Comparison of ENCODE assay signal across 8 cellular contexts in genomic region chrX:71532078-71532752, GRCh38. TPM values are rescaled to one million over a fixed set of nuclear protein-coding genes. Genes with fewer than 3 reads are reported as not detected.
DNase-seq lines count a peak whose midpoint lies in the region; FAIRE-seq and TF ChIP-seq lines count a peak whose summit lies in the region.

No MANE protein-coding gene starts in this region.

- H3K4ac ChIP-seq in H9 (ENCODE audit: low read depth, low read length) (no peak overlapping the region), H1 (replicated peaks; ENCODE audit: insufficient read length, low read depth, low read length) (no peak overlapping the region)

- CTCF ChIA-PET in H1 (lab: Charles Lee; ENCODE audit: partially characterized antibody), result no interaction called here

- H2AK5ac ChIP-seq in H9 (ENCODE audit: insufficient read length, low read length) (no peak overlapping the region), H1 (ENCODE audit: low read depth, low read length) (no peak overlapping the region)

- H3K18ac ChIP-seq in H9 (ENCODE audit: insufficient read length, low read depth, low read length), result no peak overlapping the region
- no peak overlapping the region for H3K18ac ChIP-seq in H1 (ENCODE audit: extremely low read depth, low read length)

- H3K23ac ChIP-seq in H9 (ENCODE audit: insufficient read length, low read depth, low read length) (no peak overlapping the region), H1 (ENCODE audit: insufficient read length) (no peak overlapping the region)

- peaks cover 76 to 80% of the 10 kb centered on the region in 2 experiments for H3K9me3 Mint-ChIP-seq in H9

- intact Hi-C loops in thyroid gland (cut with DNase I), result no loop called here

- no peak overlapping the region for H2BK20ac ChIP-seq in H9 (ENCODE audit: low read depth, low read length, poor library complexity, severe bottlenecking)
- no peak overlapping the region for H2BK20ac ChIP-seq in H1 (ENCODE audit: low read length)

- no peak for TF ChIP-seq POLR2A in H1 (IDR thresholded peaks at IDR 0.05; ENCODE audit: control extremely low read depth in 1 of 2, low read depth in 2 of 2, low read length in 2 of 2)
- no peak for TF ChIP-seq POLR2A in thyroid gland (IDR thresholded peaks at IDR 0.05)

- DNase-seq in DMS53 (lab: John Stamatoyannopoulos, UW) (peak; percentile 62), H9 (no peak), NCI-H2107 (lab: John Stamatoyannopoulos, UW) (peak; percentile 6), H1 (ENCODE audit: low read depth in 1 of 2, low spot score in 2 of 2) (no peak), thyroid gland (peak in 1 of 2 donors; percentile 4), NCI-H1092 treated with DMSO at 0.1 percent for 48 hours (lab: John Stamatoyannopoulos, UW) (no peak)
- peak; percentile 51 to 56 for DNase-seq in activated CD4-positive, alpha-beta T cell treated with anti-CD3 and anti-CD28 coated beads, Interleukin-2, amount 50 U/mL, for 4 hours

- H3K27ac ChIP-seq in H9 (ENCODE audit: insufficient read length, low read depth, low read length) (no peak overlapping the region), H1 (ENCODE audit: low read depth, low read length) (no peak overlapping the region), muscle layer of duodenum (ENCODE audit: low read length) (peak overlapping the region; percentile 98), thyroid gland (peak overlapping the region; percentile 68 to 82 (median 71))

- no peak for TF ChIP-seq EP300 in H1 (IDR thresholded peaks at IDR 0.05; ENCODE audit: borderline replicate concordance in 1 of 2, low read depth in 2 of 2, low read length in 2 of 2)

- H3K4me1 ChIP-seq in H9 (ENCODE audit: insufficient read depth, low read length) (no peaks in the 10 kb centered on the region; the same call in 1 of the 2 replicates), H1 (replicated peaks in 1 of 4; ENCODE audit: control insufficient read depth in 3 of 4, insufficient read depth in 4 of 4, low read length in 3 of 4) (peaks cover 0 to 4% (median 2%) of the 10 kb centered on the region in 4 experiments; a peak in 3 of 7 replicates), muscle layer of duodenum (ENCODE audit: control insufficient read depth in 1 of 2, insufficient read depth in 2 of 2, low read length in 2 of 2) (peaks cover 0 to 4% of the 10 kb centered on the region in 2 donors), thyroid gland (no peaks in the 10 kb centered on the region)

- H3K4me2 ChIP-seq in H9 (ENCODE audit: insufficient read depth, insufficient read length, low read length) (peak overlapping the region; percentile 65), H1 (ENCODE audit: insufficient read depth in 1 of 2, low read depth in 2 of 2, low read length in 2 of 2) (peak overlapping the region; percentile 82 to 94)

- no CpG with 5 or more reads among the region's 25 CpGs for WGBS in H9 (ENCODE audit: extremely low coverage, insufficient read length, low lambda C conversion rate)
- 17% methylated on average over 24 of the region's 25 CpGs; no CpG with 5 or more reads in 1 of the 2 experiments for WGBS in H1 (ENCODE audit: extremely low coverage in 1 of 2, insufficient coverage in 1 of 2, insufficient read length in 1 of 2, insufficient replicate concordance in 2 of 2, low coverage in 1 of 2, low lambda C conversion rate in 2 of 2, missing lambda C conversion rate in 1 of 2), 2 experiments
- 6 to 9% methylated on average over 19 to 25 of the region's 25 CpGs for WGBS in thyroid gland, 2 donors

- H3K9me3 ChIP-seq in H9 (ENCODE audit: control insufficient read depth, low read depth, low read length), result peaks cover 36% of the 10 kb centered on the region
- no peaks in the 10 kb centered on the region for H3K9me3 ChIP-seq in H1 (ENCODE audit: insufficient read depth in 2 of 2, low read depth in 1 of 2, low read length in 1 of 2)
- H3K9me3 ChIP-seq in muscle layer of duodenum (ENCODE audit: control insufficient read depth in 1 of 2, low read length in 2 of 2), result no peaks in the 10 kb centered on the region
- H3K9me3 ChIP-seq in thyroid gland, result no peaks in the 10 kb centered on the region

- peaks cover 29% of the 10 kb centered on the region; the same call in 1 of the 2 replicates for H3K79me2 ChIP-seq in H9 (ENCODE audit: insufficient read depth, low read length)
- H3K79me2 ChIP-seq in H1 (ENCODE audit: control insufficient read depth in 1 of 2, insufficient read depth in 2 of 2, low read length in 2 of 2), result peaks cover 30 to 44% of the 10 kb centered on the region in 2 experiments

- peak overlapping the region in 2 of 3 experiments; percentile 70; a peak in 3 of 7 replicates for H3K27ac Mint-ChIP-seq in H9

- H3K56ac ChIP-seq in H9 (ENCODE audit: insufficient read length, low read depth, low read length) (no peak overlapping the region), H1 (replicated peaks; ENCODE audit: insufficient read length, low read depth, low read length) (no peak overlapping the region)

- peaks cover 0 to 3% (median 0%) of the 10 kb centered on the region in 4 experiments; a peak in 1 of 8 replicates for H3K36me3 ChIP-seq in H1 (ENCODE audit: control insufficient read depth in 2 of 4, insufficient read depth in 4 of 4, low read length in 3 of 4)
- no peaks in the 10 kb centered on the region for H3K36me3 ChIP-seq in muscle layer of duodenum (ENCODE audit: control insufficient read depth in 1 of 2, insufficient read depth in 2 of 2, low read length in 2 of 2)
- H3K36me3 ChIP-seq in thyroid gland, result no peaks in the 10 kb centered on the region

- H2BK120ac ChIP-seq in H9 (ENCODE audit: low read depth, low read length, poor library complexity, severe bottlenecking), result no peak overlapping the region
- H2BK120ac ChIP-seq in H1 (replicated peaks; ENCODE audit: low read depth, low read length), result no peak overlapping the region

- TF ChIP-seq RAD21 in H1 (IDR thresholded peaks at IDR 0.05 in 1 of 2, conservative IDR thresholded peaks at IDR 0.05 in 1 of 2; ENCODE audit: low read depth in 2 of 2, low read length in 2 of 2), result no peak

- H3K4me1 Mint-ChIP-seq in H9, result peaks cover 10 to 20% of the 10 kb centered on the region in 2 experiments

- H3K4me3 ChIP-seq in H1 (ENCODE audit: extremely low read depth in 1 of 4, insufficient read depth in 2 of 4, low read depth in 3 of 4, low read length in 4 of 4) (peak overlapping the region; percentile 65 to 99 (median 95); a peak in 7 of 8 replicates), muscle layer of duodenum (ENCODE audit: low read depth in 1 of 2, low read length in 2 of 2) (peak overlapping the region; percentile 69 to 99), thyroid gland (replicated peaks in 1 of 3) (peak overlapping the region in 2 of 3 donors; percentile 20 to 53)

- no peak overlapping the region for H4K91ac ChIP-seq in H9 (ENCODE audit: insufficient read length, low read depth, low read length)
- no peak overlapping the region for H4K91ac ChIP-seq in H1 (replicated peaks; ENCODE audit: insufficient read length, low read length)

- no peaks in the 10 kb centered on the region for H3K79me1 ChIP-seq in H9 (ENCODE audit: insufficient read depth, low read depth, low read length, poor library complexity, severe bottlenecking)
- no peaks in the 10 kb centered on the region for H3K79me1 ChIP-seq in H1 (ENCODE audit: low read depth, low read length)

- H2BK12ac ChIP-seq in H9 (ENCODE audit: insufficient read length, low read depth, low read length) (no peak overlapping the region), H1 (ENCODE audit: low read depth, low read length) (0 out of 2 replicates have a peak overlapping the region, but pooled peaks have one; percentile 60)

- POLR2A ChIA-PET in H1 (lab: Charles Lee; ENCODE audit: partially characterized antibody), result interaction anchor here (0.6 to 4.4 kb wide), 24 partner anchors 9 to 166 kb away, joined by 3 to 60 read pairs (median 4); partner anchors contain the start of gene TAF1

- H3K14ac ChIP-seq in H9 (ENCODE audit: insufficient read depth, low read length), result no peak overlapping the region
- H3K14ac ChIP-seq in H1 (ENCODE audit: insufficient read length), result no peak overlapping the region

- H3K9ac ChIP-seq in H9 (ENCODE audit: extremely low read depth, insufficient read length, low read length) (peak overlapping the region; percentile 67), H1 (replicated peaks in 1 of 4; ENCODE audit: extremely low read depth in 1 of 4, low read depth in 3 of 4, low read length in 3 of 4) (peak overlapping the region in 3 of 4 experiments; percentile 29 to 78 (median 51); a peak in 6 of 7 replicates)

- no peak overlapping the region for H2BK5ac ChIP-seq in H9 (ENCODE audit: insufficient read length, low read length)
- no peak overlapping the region for H2BK5ac ChIP-seq in H1 (ENCODE audit: low read depth, low read length)

- H3K27me3 ChIP-seq in H9 (ENCODE audit: insufficient read depth, low read length), result no peaks in the 10 kb centered on the region
- H3K27me3 ChIP-seq in H1 (replicated peaks in 1 of 4; ENCODE audit: control insufficient read depth in 3 of 4, extremely low read depth in 1 of 4, insufficient read depth in 3 of 4, low read length in 3 of 4), result no peaks in the 10 kb centered on the region
- H3K27me3 ChIP-seq in muscle layer of duodenum (ENCODE audit: low read depth, low read length), result no peaks in the 10 kb centered on the region
- no peaks in the 10 kb centered on the region for H3K27me3 ChIP-seq in thyroid gland

- H2BK15ac ChIP-seq in H9 (ENCODE audit: low read depth, low read length) (no peak overlapping the region), H1 (ENCODE audit: low read length) (no peak overlapping the region)

- H4K8ac ChIP-seq in H9 (replicated peaks; ENCODE audit: insufficient read length, low read depth, low read length), result no peak overlapping the region
- no peak overlapping the region for H4K8ac ChIP-seq in H1 (ENCODE audit: extremely low read depth, insufficient read depth, low read length)

- H3K4me3 Mint-ChIP-seq in H9, result peak overlapping the region; percentile 92 to 95

- no peak overlapping the region for H4K5ac ChIP-seq in H9 (ENCODE audit: insufficient read length, low read depth, low read length)
- H4K5ac ChIP-seq in H1 (ENCODE audit: insufficient read length, low read depth, low read length), result no peak overlapping the region

- TF ChIP-seq CTCF in H9 (conservative IDR thresholded peaks at IDR 0.05), result no peak
- TF ChIP-seq CTCF in H1 (IDR thresholded peaks at IDR 0.05; ENCODE audit: control extremely low read depth in 1 of 3, insufficient read depth in 1 of 3, low read depth in 1 of 3, low read length in 3 of 3), result no peak
- no peak for TF ChIP-seq CTCF in thyroid gland (IDR thresholded peaks at IDR 0.05)

- peaks cover 6 to 39% (median 25%) of the 10 kb centered on the region in 3 experiments for H3K36me3 Mint-ChIP-seq in H9 (ENCODE audit: insufficient read depth in 1 of 3, low read depth in 3 of 3)

- H3T11ph ChIP-seq in H9 (ENCODE audit: low read length), result no peak overlapping the region

- H2AFZ ChIP-seq in H9 (ENCODE audit: low read length) (no peak overlapping the region), H1 (ENCODE audit: low read length) (peak overlapping the region; percentile 89)

- H4K20me1 ChIP-seq in H9 (ENCODE audit: control insufficient read depth, insufficient read depth, insufficient read length) (no peaks in the 10 kb centered on the region), H1 (replicated peaks in 1 of 2; ENCODE audit: control insufficient read depth in 1 of 2, insufficient read depth in 2 of 2, low read length in 2 of 2) (peaks cover 9 to 12% of the 10 kb centered on the region in 2 experiments)

- peaks cover 2% of the 10 kb centered on the region for H3K27me3 Mint-ChIP-seq in H9 (ENCODE audit: low read depth)

- FAIRE-seq in H1 (lab: Jason Lieb, UNC), result no peak

- H3K23me2 ChIP-seq in H9 (ENCODE audit: insufficient read length, low read depth, low read length, poor library complexity, severe bottlenecking) (peaks cover 8% of the 10 kb centered on the region), H1 (ENCODE audit: low read depth, low read length) (peaks cover 3% of the 10 kb centered on the region)

RNA-seq across cellular contexts. Expression of gene OGT, which starts 0.7 kb away (rescaled TPM):
- total RNA-seq in H9 (2021), result 108 and 116 TPM in 2 replicates
- total RNA-seq in H1 (2021; fragmentation: NEBNext Ultra II Directional; extraction: Animal tissue kit (Norgen Biotek cat#: 25700)), result 114 and 130 TPM in 2 replicates
- polyA plus RNA-seq in H1 (2011; rRNA removed), result 153 and 169 TPM in 2 replicates
- 197 TPM for polyA plus RNA-seq in H1 (2011; cell fraction: cytosol; rRNA removed)
- 706 TPM for polyA plus RNA-seq in H1 (2011; cell fraction: nucleus; rRNA removed)
- polyA plus RNA-seq in H1 (2012, experiment 1 of 2), result 76.6 to 98.0 TPM (median 87.4 TPM) in 4 replicates
- 5.2 TPM for polyA plus RNA-seq in H1 (2012, experiment 2 of 2)
- polyA plus RNA-seq in H1 (2013, experiment 1 of 2), result 69.7 TPM
- polyA plus RNA-seq in H1 (2013, experiment 2 of 2), result 57.3 TPM
- polyA minus RNA-seq in H1 (2011; rRNA and poly(A)+ RNA removed), result 350 and 660 TPM in 2 replicates
- polyA minus RNA-seq in H1 (2011; cell fraction: cytosol; rRNA and poly(A)+ RNA removed), result 110 TPM
- 378 TPM for polyA minus RNA-seq in H1 (2011; cell fraction: nucleus; rRNA and poly(A)+ RNA removed)
- 100 to 1,000 TPM; 162 to 218 (median 214) TPM for total RNA-seq in thyroid gland

RNA-seq across cellular contexts. Expression of gene GCNA, which starts 46.0 kb away (rescaled TPM):
- total RNA-seq in H9 (2021), result 0.48 and 0.96 TPM in 2 replicates
- 0.95 and 0.96 TPM in 2 replicates for total RNA-seq in H1 (2021; fragmentation: NEBNext Ultra II Directional; extraction: Animal tissue kit (Norgen Biotek cat#: 25700))
- 0.41 and 0.52 TPM in 2 replicates for polyA plus RNA-seq in H1 (2011; rRNA removed)
- 1.1 TPM for polyA plus RNA-seq in H1 (2011; cell fraction: cytosol; rRNA removed)
- polyA plus RNA-seq in H1 (2011; cell fraction: nucleus; rRNA removed), result 1.6 TPM
- polyA plus RNA-seq in H1 (2012, experiment 1 of 2), result 0.57 to 1.1 TPM (median 0.69 TPM) in 4 replicates
- 0.07 TPM for polyA plus RNA-seq in H1 (2012, experiment 2 of 2)
- 0.73 TPM for polyA plus RNA-seq in H1 (2013, experiment 1 of 2)
- 0.59 TPM for polyA plus RNA-seq in H1 (2013, experiment 2 of 2)
- 0.98 and 1.1 TPM in 2 replicates for polyA minus RNA-seq in H1 (2011; rRNA and poly(A)+ RNA removed)
- not detected for polyA minus RNA-seq in H1 (2011; cell fraction: cytosol; rRNA and poly(A)+ RNA removed)
- polyA minus RNA-seq in H1 (2011; cell fraction: nucleus; rRNA and poly(A)+ RNA removed), result 0.80 TPM
- 1 to 10 TPM; 1.8 to 3.6 (median 2.5) TPM for total RNA-seq in thyroid gland

Comparison
In these comparisons a context has a peak if more than half of its experiments do, and no peak if none do; other contexts are left out.
1. DNase-seq: peak in DMS53 (single experiment), NCI-H2107 (single experiment) and activated CD4-positive, alpha-beta T cell treated with anti-CD3 and anti-CD28 coated beads, Interleukin-2, amount 50 U/mL, for 4 hours (2 of 2); none in H9 (single experiment), H1 (0 of 2) and NCI-H1092 treated with DMSO at 0.1 percent for 48 hours (single experiment).
2. H3K27ac ChIP-seq: peak in muscle layer of duodenum (single experiment) and thyroid gland (3 of 3); none in H9 (single experiment) and H1 (single experiment).
3. H3K4me3 ChIP-seq: peak in every context shown above with its lines; median percentile 95 in H1; 84 in muscle layer of duodenum; 36 in thyroid gland.